Comparison of ENCODE assay signal across 11 cellular contexts in genomic region chr6:37141291-37142046, GRCh38.
DNase-seq lines count a peak whose midpoint lies in the region; ATAC-seq and TF ChIP-seq lines count a peak whose summit lies in the region.
"Had no signal": no experiment of that assay in that cellular context is flagged by ENCODE, and none has a peak within 500 bp of the region (broad histone marks: within the 10 kb centered on the region; RNA-seq: fewer than 3 reads in every experiment).

No MANE protein-coding gene starts in this region.

- no peak for ATAC-seq in GM18909 (IDR thresholded peaks at IDR 0.05; ENCODE audit: poor library complexity, unreplicated experiment)

- peaks cover 68% of the 10 kb centered on the region for H3K4me1 Mint-ChIP-seq in nephron

- peak overlapping the region; percentile 20 to 35 (median 30) for H3K4me3 Mint-ChIP-seq in nephron
- H3K4me3 Mint-ChIP-seq: activated naive CD8-positive, alpha-beta T cell; neural crest cell had no signal

- no peaks in the 10 kb centered on the region for H3K36me3 Mint-ChIP-seq in nephron (ENCODE audit: low read depth)
- H3K36me3 Mint-ChIP-seq: activated naive CD8-positive, alpha-beta T cell had no signal

- no peak for TF ChIP-seq CTCF in choroid plexus epithelial cell (conservative IDR thresholded peaks at IDR 0.05; ENCODE audit: low read depth, low read length)
- no peak for TF ChIP-seq CTCF in nephron (IDR thresholded peaks at IDR 0.05; ENCODE audit: unreplicated experiment in 3 of 3)

- no peaks in the 10 kb centered on the region for H3K27me3 Mint-ChIP-seq in nephron (ENCODE audit: low read depth)
- H3K27me3 Mint-ChIP-seq: activated naive CD8-positive, alpha-beta T cell had no signal

- H3K9me3 Mint-ChIP-seq in nephron = no peaks in the 10 kb centered on the region
- H3K9me3 Mint-ChIP-seq: neural crest cell had no signal

- peak; percentile 44 for DNase-seq in EL
- peak; percentile 25 for DNase-seq in NCI-H2227 treated with DMSO at 0.1 percent for 48 hours (lab: John Stamatoyannopoulos, UW)
- peak; percentile 91 for DNase-seq in choroid plexus epithelial cell (ENCODE audit: low read depth)
- DNase-seq in LoVo (ENCODE audit: low spot score) = no peak
- DNase-seq in 8988T = no peak
- DNase-seq in NCI-H1092 (lab: John Stamatoyannopoulos, UW) = no peak
- DNase-seq: NCI-H2081 had no signal

- peak overlapping the region; percentile 95 to 97 (median 95) for H3K27ac Mint-ChIP-seq in nephron
- H3K27ac Mint-ChIP-seq: activated naive CD8-positive, alpha-beta T cell had no signal

- no peak overlapping the region for H3K4me3 ChIP-seq in choroid plexus epithelial cell (ENCODE audit: low read depth, low read length)

Comparison
In these comparisons a context has a peak if more than half of its experiments do, and no peak if none do; other contexts are left out.
1. DNase-seq: peak in EL (single experiment), NCI-H2227 treated with DMSO at 0.1 percent for 48 hours (single experiment) and choroid plexus epithelial cell (single experiment); none in LoVo (single experiment), 8988T (single experiment) and NCI-H1092 (single experiment).